In the genomic region with DNA sequence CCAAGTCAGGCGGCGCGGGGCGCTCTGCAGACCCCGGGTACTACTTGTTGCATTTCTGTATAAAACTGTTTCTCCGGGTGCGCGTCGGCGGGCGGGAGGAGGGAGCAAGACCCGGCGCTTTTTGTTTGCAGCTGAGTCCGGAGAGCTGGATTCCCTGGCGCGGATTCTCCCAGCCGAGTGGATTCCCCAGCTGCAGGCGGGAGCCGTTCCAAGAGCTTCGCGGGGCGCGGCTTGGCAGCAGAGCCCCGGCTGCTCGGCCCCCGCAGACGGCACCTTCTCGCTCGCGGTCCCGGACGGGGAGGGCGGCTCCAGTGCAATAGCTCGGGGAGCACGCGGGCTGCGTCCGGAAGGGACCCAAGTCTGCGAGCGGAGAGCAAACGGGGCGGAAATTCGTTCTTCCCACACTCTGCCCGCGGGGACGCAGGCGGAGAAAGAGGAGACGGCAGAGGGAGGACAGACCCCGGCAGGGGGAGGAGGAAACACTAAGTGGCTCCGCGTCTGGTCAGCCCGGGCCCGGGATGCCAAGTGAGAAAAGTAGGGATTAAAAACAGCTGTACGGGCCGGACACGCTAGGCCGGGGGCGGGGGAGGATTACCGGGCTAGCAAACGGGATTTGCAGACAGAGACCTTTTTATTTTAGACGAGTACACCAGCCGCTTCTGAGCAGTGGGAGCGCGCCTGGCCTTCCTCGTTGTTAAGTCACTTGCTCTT, we compare ENCODE assay signal across 8 cellular contexts. TPM values are rescaled to one million over a fixed set of nuclear protein-coding genes. Genes with fewer than 3 reads are reported as not detected.
DNase-seq lines count a peak whose midpoint lies in the region; ATAC-seq, FAIRE-seq and TF ChIP-seq lines count a peak whose summit lies in the region.

A gene with protein sequence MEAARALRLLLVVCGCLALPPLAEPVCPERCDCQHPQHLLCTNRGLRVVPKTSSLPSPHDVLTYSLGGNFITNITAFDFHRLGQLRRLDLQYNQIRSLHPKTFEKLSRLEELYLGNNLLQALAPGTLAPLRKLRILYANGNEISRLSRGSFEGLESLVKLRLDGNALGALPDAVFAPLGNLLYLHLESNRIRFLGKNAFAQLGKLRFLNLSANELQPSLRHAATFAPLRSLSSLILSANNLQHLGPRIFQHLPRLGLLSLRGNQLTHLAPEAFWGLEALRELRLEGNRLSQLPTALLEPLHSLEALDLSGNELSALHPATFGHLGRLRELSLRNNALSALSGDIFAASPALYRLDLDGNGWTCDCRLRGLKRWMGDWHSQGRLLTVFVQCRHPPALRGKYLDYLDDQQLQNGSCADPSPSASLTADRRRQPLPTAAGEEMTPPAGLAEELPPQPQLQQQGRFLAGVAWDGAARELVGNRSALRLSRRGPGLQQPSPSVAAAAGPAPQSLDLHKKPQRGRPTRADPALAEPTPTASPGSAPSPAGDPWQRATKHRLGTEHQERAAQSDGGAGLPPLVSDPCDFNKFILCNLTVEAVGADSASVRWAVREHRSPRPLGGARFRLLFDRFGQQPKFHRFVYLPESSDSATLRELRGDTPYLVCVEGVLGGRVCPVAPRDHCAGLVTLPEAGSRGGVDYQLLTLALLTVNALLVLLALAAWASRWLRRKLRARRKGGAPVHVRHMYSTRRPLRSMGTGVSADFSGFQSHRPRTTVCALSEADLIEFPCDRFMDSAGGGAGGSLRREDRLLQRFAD (minus strand): TSS at position 96 of the 711 bp plus-strand sequence. CDS start 284 bp downstream, outside the sequence.

- H3K27ac ChIP-seq in neural cell (ENCODE audit: low read length) = no peak within 1 kb of the TSS

- no peaks in the 10 kb centered on the region for H3K9me2 ChIP-seq in neural cell (ENCODE audit: insufficient read depth, low read length)

- no peaks in the 10 kb centered on the region for H3F3A ChIP-seq in neural cell (ENCODE audit: insufficient read depth, low read length, poor library complexity, severe bottlenecking)

- peaks cover 73% of the 10 kb centered on the region for H3K27me3 Mint-ChIP-seq in activated T-cell treated with anti-CD3 and anti-CD28 coated beads, Interleukin-2, amount 50 U/mL, for 24 hours
- H3K27me3 Mint-ChIP-seq in activated T-cell treated with anti-CD3 and anti-CD28 coated beads, Interleukin-2, amount 50 U/mL, for 4 hours (ENCODE audit: low read depth) = peaks cover 55% of the 10 kb centered on the region
- H3K27me3 Mint-ChIP-seq in activated naive CD8-positive, alpha-beta T cell = peaks cover 22% of the 10 kb centered on the region

- DNase-seq in activated T-cell treated with anti-CD3 and anti-CD28 coated beads, Interleukin-2, amount 50 U/mL, for 24 hours = peak; percentile 32
- DNase-seq in activated T-cell treated with anti-CD3 and anti-CD28 coated beads, Interleukin-2, amount 50 U/mL, for 4 hours = no peak
- DNase-seq in head of caudate nucleus (peak; percentile 53 to 89 (median 80)), NOMO-1 (lab: John Stamatoyannopoulos, UW; ENCODE audit: unreplicated experiment in 2 of 2) (no peak), D721Med (ENCODE audit: insufficient read length, low spot score) (no peak)

- no peak within 1 kb of the TSS for H2AFZ ChIP-seq in neural cell (ENCODE audit: low read depth, low read length)

- peak within 1 kb of the TSS; percentile 68 for H3K4me3 ChIP-seq in neural cell (ENCODE audit: low read length)

- peak within 1 kb of the TSS; percentile 46 for H3K9ac ChIP-seq in neural cell (ENCODE audit: low read length)

- H3K4me3 Mint-ChIP-seq in activated T-cell treated with anti-CD3 and anti-CD28 coated beads, Interleukin-2, amount 50 U/mL, for 24 hours = no peak within 1 kb of the TSS
- no peak within 1 kb of the TSS for H3K4me3 Mint-ChIP-seq in activated T-cell treated with anti-CD3 and anti-CD28 coated beads, Interleukin-2, amount 50 U/mL, for 4 hours
- peak within 1 kb of the TSS; percentile 35 for H3K4me3 Mint-ChIP-seq in activated naive CD8-positive, alpha-beta T cell

- H3K27ac Mint-ChIP-seq in activated T-cell treated with anti-CD3 and anti-CD28 coated beads, Interleukin-2, amount 50 U/mL, for 24 hours = no peak within 1 kb of the TSS
- no peak within 1 kb of the TSS for H3K27ac Mint-ChIP-seq in activated naive CD8-positive, alpha-beta T cell

- H3K4me2 ChIP-seq in neural cell (ENCODE audit: low read length) = no peak within 1 kb of the TSS

- intact Hi-C loops in head of caudate nucleus (cut with DNase I) = no loop called here

- H4K20me1 ChIP-seq in neural cell (ENCODE audit: insufficient read depth) = no peaks in the 10 kb centered on the region

- TF ChIP-seq EP300 in neural cell (conservative IDR thresholded peaks at IDR 0.05; ENCODE audit: poor library complexity, severe bottlenecking) = no peak

- H3K36me3 ChIP-seq in neural cell (ENCODE audit: insufficient read depth, low read length) = no peaks in the 10 kb centered on the region

- no peaks in the 10 kb centered on the region for H3K9me3 ChIP-seq in neural cell (ENCODE audit: low read length)

- no peak for ATAC-seq in activated T-cell treated with anti-CD3 and anti-CD28 coated beads, Interleukin-2, amount 50 U/mL, for 4 hours
- ATAC-seq in GM19397 (IDR thresholded peaks at IDR 0.05; ENCODE audit: unreplicated experiment) = no peak

- no peaks in the 10 kb centered on the region for H3K36me3 Mint-ChIP-seq in activated T-cell treated with anti-CD3 and anti-CD28 coated beads, Interleukin-2, amount 50 U/mL, for 24 hours (ENCODE audit: low read depth)
- no peaks in the 10 kb centered on the region for H3K36me3 Mint-ChIP-seq in activated T-cell treated with anti-CD3 and anti-CD28 coated beads, Interleukin-2, amount 50 U/mL, for 4 hours (ENCODE audit: insufficient read depth)
- no peaks in the 10 kb centered on the region for H3K36me3 Mint-ChIP-seq in activated naive CD8-positive, alpha-beta T cell

- no peaks in the 10 kb centered on the region for H3K79me2 ChIP-seq in neural cell (replicated peaks; ENCODE audit: insufficient read depth, low read length)

- TF ChIP-seq CTCF in neural cell (IDR thresholded peaks at IDR 0.05; ENCODE audit: poor library complexity, severe bottlenecking) (no peak), D721Med (IDR thresholded peaks at IDR 0.05; ENCODE audit: insufficient read depth, missing control alignments) (no peak)

- FAIRE-seq in D721Med (lab: Jason Lieb, UNC) = no peak

- peaks cover 54% of the 10 kb centered on the region for H3K27me3 ChIP-seq in neural cell (ENCODE audit: insufficient read depth, low read depth, low read length)

- H3K9me3 Mint-ChIP-seq in activated T-cell treated with anti-CD3 and anti-CD28 coated beads, Interleukin-2, amount 50 U/mL, for 24 hours = no peaks in the 10 kb centered on the region
- no peaks in the 10 kb centered on the region for H3K9me3 Mint-ChIP-seq in activated T-cell treated with anti-CD3 and anti-CD28 coated beads, Interleukin-2, amount 50 U/mL, for 4 hours
- H3K9me3 Mint-ChIP-seq in activated naive CD8-positive, alpha-beta T cell (ENCODE audit: low read depth) = no peaks in the 10 kb centered on the region

- no peak for TF ChIP-seq RAD21 in neural cell (conservative IDR thresholded peaks at IDR 0.05)

- peaks cover 12% of the 10 kb centered on the region for H3K4me1 Mint-ChIP-seq in activated T-cell treated with anti-CD3 and anti-CD28 coated beads, Interleukin-2, amount 50 U/mL, for 24 hours (ENCODE audit: low read depth)
- H3K4me1 Mint-ChIP-seq in activated T-cell treated with anti-CD3 and anti-CD28 coated beads, Interleukin-2, amount 50 U/mL, for 4 hours (ENCODE audit: low read depth) = peaks cover 5% of the 10 kb centered on the region
- H3K4me1 Mint-ChIP-seq in activated naive CD8-positive, alpha-beta T cell (ENCODE audit: low read depth) = peaks cover 13% of the 10 kb centered on the region

TF ChIP-seq in neural cell, 6 proteins besides CTCF, POLR2A, EP300 and RAD21:
- peak; percentile 1 for TF ChIP-seq EZH2 (IDR thresholded peaks at IDR 0.05; ENCODE audit: borderline replicate concordance, insufficient read depth, low read length, poor library complexity, severe bottlenecking)
- TF ChIP-seq, protein P1, sequence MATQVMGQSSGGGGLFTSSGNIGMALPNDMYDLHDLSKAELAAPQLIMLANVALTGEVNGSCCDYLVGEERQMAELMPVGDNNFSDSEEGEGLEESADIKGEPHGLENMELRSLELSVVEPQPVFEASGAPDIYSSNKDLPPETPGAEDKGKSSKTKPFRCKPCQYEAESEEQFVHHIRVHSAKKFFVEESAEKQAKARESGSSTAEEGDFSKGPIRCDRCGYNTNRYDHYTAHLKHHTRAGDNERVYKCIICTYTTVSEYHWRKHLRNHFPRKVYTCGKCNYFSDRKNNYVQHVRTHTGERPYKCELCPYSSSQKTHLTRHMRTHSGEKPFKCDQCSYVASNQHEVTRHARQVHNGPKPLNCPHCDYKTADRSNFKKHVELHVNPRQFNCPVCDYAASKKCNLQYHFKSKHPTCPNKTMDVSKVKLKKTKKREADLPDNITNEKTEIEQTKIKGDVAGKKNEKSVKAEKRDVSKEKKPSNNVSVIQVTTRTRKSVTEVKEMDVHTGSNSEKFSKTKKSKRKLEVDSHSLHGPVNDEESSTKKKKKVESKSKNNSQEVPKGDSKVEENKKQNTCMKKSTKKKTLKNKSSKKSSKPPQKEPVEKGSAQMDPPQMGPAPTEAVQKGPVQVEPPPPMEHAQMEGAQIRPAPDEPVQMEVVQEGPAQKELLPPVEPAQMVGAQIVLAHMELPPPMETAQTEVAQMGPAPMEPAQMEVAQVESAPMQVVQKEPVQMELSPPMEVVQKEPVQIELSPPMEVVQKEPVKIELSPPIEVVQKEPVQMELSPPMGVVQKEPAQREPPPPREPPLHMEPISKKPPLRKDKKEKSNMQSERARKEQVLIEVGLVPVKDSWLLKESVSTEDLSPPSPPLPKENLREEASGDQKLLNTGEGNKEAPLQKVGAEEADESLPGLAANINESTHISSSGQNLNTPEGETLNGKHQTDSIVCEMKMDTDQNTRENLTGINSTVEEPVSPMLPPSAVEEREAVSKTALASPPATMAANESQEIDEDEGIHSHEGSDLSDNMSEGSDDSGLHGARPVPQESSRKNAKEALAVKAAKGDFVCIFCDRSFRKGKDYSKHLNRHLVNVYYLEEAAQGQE (IDR thresholded peaks at IDR 0.05; ENCODE audit: borderline replicate concordance) = no peak

RNA-seq across cellular contexts. Expression of the gene that starts here (rescaled TPM):
- under 1 TPM in 1 of 3 donors, not detected in 2; 0.05 TPM for total RNA-seq in activated T-cell treated with anti-CD3 and anti-CD28 coated beads, Interleukin-2, amount 50 U/mL, for 4 hours
- 1.4 TPM in 2 replicates for polyA plus RNA-seq in neural cell
- 3.2 and 4.4 TPM in 2 replicates for polyA minus RNA-seq in neural cell

Comparison
In these comparisons a context has a peak if more than half of its experiments do, and no peak if none do; other contexts are left out.
1. DNase-seq: peak in activated T-cell treated with anti-CD3 and anti-CD28 coated beads, Interleukin-2, amount 50 U/mL, for 24 hours (single experiment) and head of caudate nucleus (42 of 42); none in activated T-cell treated with anti-CD3 and anti-CD28 coated beads, Interleukin-2, amount 50 U/mL, for 4 hours (single experiment), NOMO-1 (0 of 2) and D721Med (single experiment).